21 cellular contexts compared by ENCODE assay signal in the genomic region with DNA sequence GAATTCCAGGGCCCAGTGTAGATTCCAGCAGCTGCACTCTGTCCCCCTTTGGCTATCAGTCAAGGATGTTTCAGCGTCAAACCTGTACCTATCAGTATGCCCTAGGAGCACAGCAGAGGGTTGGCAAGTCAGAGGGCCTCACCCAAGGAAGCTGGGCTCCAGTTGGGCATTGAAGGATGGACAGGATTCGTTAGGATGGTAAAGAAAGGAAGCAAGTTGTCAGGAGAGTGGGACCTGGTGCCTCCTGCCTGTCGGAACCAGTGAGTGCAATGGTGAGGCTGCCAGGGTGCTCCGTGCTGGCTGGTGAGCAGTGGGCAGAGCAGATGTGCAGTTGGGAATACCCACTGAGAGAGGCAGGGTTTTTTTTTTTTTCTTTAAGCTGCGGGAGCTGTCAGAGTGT.
"Had no signal": no experiment of that assay in that cellular context is flagged by ENCODE, and none has a peak within 500 bp of the region (broad histone marks: within the 10 kb centered on the region; RNA-seq: fewer than 3 reads in every experiment).

No MANE protein-coding gene starts in this region.

- H3K27ac Mint-ChIP-seq: activated CD4-positive, alpha-beta T cell treated with anti-CD3 and anti-CD28 coated beads, Interleukin-2, amount 10 ng/mL, durations not matched to agents 7 days and 5 days; memory B cell; naive thymus-derived CD4-positive, alpha-beta T cell had no signal

- H3K27me3 ChIP-seq: ascending aorta, breast epithelium, hepatocyte, tibial nerve had no signal

- ATAC-seq: mucosa of descending colon; naive thymus-derived CD4-positive, alpha-beta T cell had no signal

- H3K36me3 ChIP-seq: ascending aorta, breast epithelium, left ventricle myocardium inferior, neutrophil, tibial nerve had no signal

- H3K4me3 ChIP-seq: ascending aorta, breast epithelium, hepatocyte, left ventricle myocardium inferior, mucosa of descending colon, tibial nerve had no signal

- H3K4me1 ChIP-seq: ascending aorta, breast epithelium, left ventricle myocardium inferior, parathyroid adenoma had no signal

- DNase-seq: activated CD4-positive, alpha-beta T cell treated with anti-CD3 and anti-CD28 coated beads, Interleukin-2, amount 10 ng/mL, durations not matched to agents 7 days and 5 days; activated CD4-positive, CD25-positive, alpha-beta regulatory T cell; activated gamma-delta T cell treated with Interleukin-2 at 50 U/mL for 16 hours; kidney; left ventricle myocardium inferior; mucosa of descending colon; naive thymus-derived CD4-positive, alpha-beta T cell; retina; stimulated activated CD4-positive, alpha-beta T cell treated with anti-CD3 and anti-CD28 coated beads, Interleukin-2, amount 100 ng/mL, for 48 hours; stimulated activated naive CD4-positive, alpha-beta T cell treated with Interleukin-2 at 50 U/mL for 16 hours; substantia nigra; SW 1271 had no signal

- H3K9me3 Mint-ChIP-seq: activated CD4-positive, alpha-beta T cell treated with anti-CD3 and anti-CD28 coated beads, Interleukin-2, amount 10 ng/mL, durations not matched to agents 7 days and 5 days; memory B cell had no signal

- H3K36me3 Mint-ChIP-seq: memory B cell; naive thymus-derived CD4-positive, alpha-beta T cell had no signal

- FAIRE-seq: endometrium, kidney, TTC549 had no signal

- H3K4me3 Mint-ChIP-seq: activated CD4-positive, alpha-beta T cell treated with anti-CD3 and anti-CD28 coated beads, Interleukin-2, amount 10 ng/mL, durations not matched to agents 7 days and 5 days; memory B cell; naive thymus-derived CD4-positive, alpha-beta T cell had no signal

- H3K27ac ChIP-seq: ascending aorta, breast epithelium, hepatocyte, left ventricle myocardium inferior, neutrophil, parathyroid adenoma, tibial nerve had no signal

- H3K9me3 ChIP-seq: ascending aorta, breast epithelium, left ventricle myocardium inferior, mucosa of descending colon, neutrophil, tibial nerve had no signal

- H3K27me3 Mint-ChIP-seq: memory B cell had no signal
